Comparison of ENCODE assay signal across 8 cellular contexts in genomic region chr16:67841198-67841815, GRCh38. TPM values are rescaled to one million over a fixed set of nuclear protein-coding genes. Genes with fewer than 3 reads are reported as not detected.
DNase-seq lines count a peak whose midpoint lies in the region; ATAC-seq and TF ChIP-seq lines count a peak whose summit lies in the region.

No MANE protein-coding gene starts in this region.

- H3K4me1 ChIP-seq in CD8-positive, alpha-beta memory T cell (ENCODE audit: insufficient read depth, low read length): peaks cover 41% of the 10 kb centered on the region
- peaks cover 39% of the 10 kb centered on the region for H3K4me1 ChIP-seq in PC-9 (replicated peaks; ENCODE audit: insufficient read depth)

- no peak for DNase-seq in CD8-positive, alpha-beta memory T cell
- DNase-seq in PC-9 (no peak), epithelial cell of prostate (ENCODE audit: low read depth, low spot score) (no peak), omental fat pad (ENCODE audit: low spot score) (no peak), activated gamma-delta T cell (lab: John Stamatoyannopoulos, UW) (no peak), Ammon's horn (ENCODE audit: low spot score) (no peak)

- H3K9me3 Mint-ChIP-seq in CD8-positive, alpha-beta memory T cell: no peaks in the 10 kb centered on the region

- peak overlapping the region; percentile 87 for H2AFZ ChIP-seq in PC-9

- POLR2A ChIA-PET in CD8-positive, alpha-beta memory T cell (lab: Charles Lee): no interaction called here
- POLR2A ChIA-PET in PC-9 (lab: Charles Lee; ENCODE audit: unreplicated experiment): interaction anchor here (0.7 kb wide), 1 partner anchor 10 kb away, joined by 4 read pairs; no protein-coding TSS in a partner anchor

- H3K4me3 Mint-ChIP-seq in CD8-positive, alpha-beta memory T cell: peak overlapping the region; percentile 26 to 99 (median 96)

- H3K4me3 ChIP-seq in CD8-positive, alpha-beta memory T cell (ENCODE audit: low read length): peak overlapping the region; percentile 99
- H3K4me3 ChIP-seq in PC-9: peak overlapping the region; percentile 75; the same call in 1 of the 2 replicates

- H3K36me3 Mint-ChIP-seq in CD8-positive, alpha-beta memory T cell: peaks cover 0 to 23% (median 0%) of the 10 kb centered on the region in 3 donors

- H3F3A ChIP-seq in PC-9 (ENCODE audit: insufficient read depth, low read depth): peaks cover 15% of the 10 kb centered on the region

- peak; percentile 1 for ATAC-seq in omental fat pad (ENCODE audit: low FRiP score)
- no peak for ATAC-seq in HG02981 (IDR thresholded peaks at IDR 0.05; ENCODE audit: unreplicated experiment)
- ATAC-seq in GM19035 (IDR thresholded peaks at IDR 0.05; ENCODE audit: unreplicated experiment): no peak

- TF ChIP-seq CTCF in PC-9 (conservative IDR thresholded peaks at IDR 0.05): no peak
- no peak for TF ChIP-seq CTCF in omental fat pad (IDR thresholded peaks at IDR 0.05)

- H3K9me3 ChIP-seq in CD8-positive, alpha-beta memory T cell (ENCODE audit: low read length): no peaks in the 10 kb centered on the region
- no peaks in the 10 kb centered on the region for H3K9me3 ChIP-seq in PC-9 (ENCODE audit: insufficient read depth, low read depth)

- intact Hi-C loops in PC-9 (cut with micrococcal nuclease; ENCODE audit: unreplicated experiment): no loop called here

- H3K4me2 ChIP-seq in PC-9: peak overlapping the region; percentile 74

- H3K4me1 Mint-ChIP-seq in CD8-positive, alpha-beta memory T cell: peaks cover 33 to 43% (median 39%) of the 10 kb centered on the region in 3 donors

- H3K79me2 ChIP-seq in PC-9 (ENCODE audit: low read depth): peaks cover 35% of the 10 kb centered on the region

- CTCF ChIA-PET in CD8-positive, alpha-beta memory T cell (lab: Charles Lee): interaction anchor here (1.0 to 3.2 kb wide), 5 partner anchors 24 to 42 kb away, joined by 3 to 20 read pairs (median 4); no protein-coding TSS in a partner anchor
- CTCF ChIA-PET in PC-9 (lab: Charles Lee): interaction anchor here (0.7 to 0.8 kb wide), 2 partner anchors 24 to 149 kb away, joined by 4 to 8 read pairs; no protein-coding TSS in a partner anchor

- BruUV-seq in PC-9 (replicated peaks; lab: Mats Ljungman, UMichigan): no TSS peak

- no peaks in the 10 kb centered on the region for H3K36me3 ChIP-seq in CD8-positive, alpha-beta memory T cell (ENCODE audit: insufficient read depth, low read length)
- H3K36me3 ChIP-seq in PC-9 (ENCODE audit: low read depth): no peaks in the 10 kb centered on the region

- H4K20me1 ChIP-seq in PC-9 (ENCODE audit: insufficient read depth): no peaks in the 10 kb centered on the region

- H3K27me3 ChIP-seq in CD8-positive, alpha-beta memory T cell (ENCODE audit: insufficient read depth, low read length, poor library complexity, severe bottlenecking): no peaks in the 10 kb centered on the region
- no peaks in the 10 kb centered on the region for H3K27me3 ChIP-seq in PC-9 (ENCODE audit: insufficient read depth, low read depth)

- H3K9me2 ChIP-seq in PC-9 (ENCODE audit: insufficient read depth): no peaks in the 10 kb centered on the region

- peak overlapping the region; percentile 75 to 99 (median 98) for H3K27ac Mint-ChIP-seq in CD8-positive, alpha-beta memory T cell

- H3K27ac ChIP-seq in CD8-positive, alpha-beta memory T cell (ENCODE audit: low read depth, low read length): peak overlapping the region; percentile 90
- no peak overlapping the region for H3K27ac ChIP-seq in PC-9
- peak overlapping the region; percentile 94 for H3K27ac ChIP-seq in epithelial cell of prostate

- no peaks in the 10 kb centered on the region for H3K27me3 Mint-ChIP-seq in CD8-positive, alpha-beta memory T cell

RNA-seq across cellular contexts. Expression of gene THAP11, which starts 0.8 kb away (rescaled TPM):
- 10 to 100 TPM; 52.6 to 55.1 TPM for total RNA-seq in CD8-positive, alpha-beta memory T cell
- polyA plus RNA-seq in CD8-positive, alpha-beta memory T cell: 153 TPM
- total RNA-seq in PC-9 (2021) (18.9 and 23.2 TPM in 2 replicates), omental fat pad (10 to 100 TPM; 37.4 to 61.6 (median 48.3) TPM)

RNA-seq across cellular contexts. Expression of gene NUTF2, which starts 5.4 kb away (rescaled TPM):
- total RNA-seq in CD8-positive, alpha-beta memory T cell: 100 to 1,000 TPM; 181 TPM
- polyA plus RNA-seq in CD8-positive, alpha-beta memory T cell: 129 TPM
- total RNA-seq in PC-9 (2021) (94.2 and 147 TPM in 2 replicates), omental fat pad (100 to 1,000 TPM in 2 of 4 donors, 10 to 100 TPM in 2; 79.0 to 150 (median 110) TPM)

RNA-seq across cellular contexts. Expression of gene CENPT, which starts 6.2 kb away (rescaled TPM):
- 10 to 100 TPM; 56.5 to 58.6 TPM for total RNA-seq in CD8-positive, alpha-beta memory T cell
- polyA plus RNA-seq in CD8-positive, alpha-beta memory T cell: 14.3 TPM
- total RNA-seq in PC-9 (2021) (32.7 and 33.8 TPM in 2 replicates), omental fat pad (100 to 1,000 TPM in 1 of 4 donors, 10 to 100 TPM in 3; 22.9 to 135 (median 37.8) TPM)

RNA-seq across cellular contexts. Expression of gene EDC4, which starts 31.5 kb away (rescaled TPM):
- 100 to 1,000 TPM; 105 to 108 TPM for total RNA-seq in CD8-positive, alpha-beta memory T cell
- polyA plus RNA-seq in CD8-positive, alpha-beta memory T cell: 30.1 TPM
- 48.8 and 52.7 TPM in 2 replicates for total RNA-seq in PC-9 (2021)
- 10 to 100 TPM; 27.3 to 92.2 (median 43.0) TPM for total RNA-seq in omental fat pad

RNA-seq across cellular contexts. Expression of gene TSNAXIP1, which starts 34.6 kb away (rescaled TPM):
- 1 to 10 TPM; 1.2 to 1.5 TPM for total RNA-seq in CD8-positive, alpha-beta memory T cell
- 0.13 TPM for polyA plus RNA-seq in CD8-positive, alpha-beta memory T cell
- total RNA-seq in PC-9 (2021): 1.9 and 2.2 TPM in 2 replicates
- total RNA-seq in omental fat pad: 1 to 10 TPM in 2 of 4 donors, under 1 TPM in 2; 0.60 to 1.9 (median 1.1) TPM
